ENCODE assay signal across 23 cellular contexts in the genomic region with DNA sequence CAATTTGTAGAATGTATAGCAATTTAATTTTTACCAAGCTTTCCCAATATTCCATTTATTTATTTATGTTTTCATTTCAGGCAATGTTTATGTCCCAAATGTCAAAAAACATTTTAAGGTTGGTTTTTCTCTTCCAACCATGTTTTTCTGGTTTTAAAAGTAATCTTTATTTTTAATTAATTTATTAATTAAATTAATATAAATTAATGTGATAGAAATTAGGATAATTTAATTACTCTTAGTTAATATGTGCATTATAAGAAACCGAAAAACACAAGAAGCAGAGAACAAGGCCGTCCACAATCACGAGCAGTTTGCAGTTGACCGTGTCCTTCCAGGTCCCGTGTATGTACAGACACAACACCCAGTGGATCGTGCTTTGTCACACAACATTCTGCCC. TPM values are rescaled to one million over a fixed set of nuclear protein-coding genes. Genes with fewer than 3 reads are reported as not detected.
A peak's percentile ranks its signal among the peaks of the same experiment; 100 is the strongest.
DNase-seq lines count a peak whose midpoint lies in the region; FAIRE-seq and TF ChIP-seq lines count a peak whose summit lies in the region.
"Had no signal": no experiment of that assay in that cellular context is flagged by ENCODE, and none has a peak within 500 bp of the region (broad histone marks: within the 10 kb centered on the region; RNA-seq: fewer than 3 reads in every experiment).

No MANE protein-coding gene starts in this region.

- H3K9me1 ChIP-seq in endothelial cell of umbilical vein (replicated peaks; ENCODE audit: control insufficient read depth, extremely low read depth, insufficient read depth, low read length), result no peaks in the 10 kb centered on the region

- in situ Hi-C loops in KBM-7 (cut with MboI; ENCODE audit: low pct_unique_long_range_greater_than_20kb, low sequenced_read_pairs), result no loop called here

- POLR2A ChIA-PET in endothelial cell of umbilical vein (lab: Charles Lee), result no interaction called here

- peak; percentile 41 for FAIRE-seq in G401.6 (lab: Jason Lieb, UNC)
- FAIRE-seq in endothelial cell of umbilical vein (lab: Jason Lieb, UNC), result peak; percentile 33
- FAIRE-seq: A549, GM12891, GM19239 had no signal

- no peaks in the 10 kb centered on the region for H3K9me3 ChIP-seq in endothelial cell of umbilical vein (replicated peaks; ENCODE audit: control insufficient read depth, insufficient read depth, low read length)
- H3K9me3 ChIP-seq in esophagus muscularis mucosa, result no peaks in the 10 kb centered on the region
- H3K9me3 ChIP-seq: A549, BE2C had no signal

- DNase-seq in endothelial cell of umbilical vein (ENCODE audit: low read depth, low spot score) (no peak), esophagus muscularis mucosa (ENCODE audit: extremely low spot score) (no peak), KBM-7 (no peak)
- DNase-seq in stimulated activated naive CD4-positive, alpha-beta T cell (lab: John Stamatoyannopoulos, UW), result no peak
- DNase-seq: 8988T; BE2C; C1 segment of cervical spinal cord; CD4-positive, alpha-beta memory T cell; CD4-positive, CD25-positive, alpha-beta regulatory T cell; CD8-positive, alpha-beta memory T cell; COR-L47; DMS 273 treated with DMSO at 0.1 percent for 48 hours; DMS153; DMS53; DMS79; DND-41; EL; GF-D8 had no signal

- H3K9ac ChIP-seq in endothelial cell of umbilical vein (replicated peaks; ENCODE audit: extremely low read depth, insufficient read depth, low read length), result no peak overlapping the region
- H3K9ac ChIP-seq: BLaER1 had no signal

- WGBS in esophagus muscularis mucosa, result 95% methylated on average over 6 of the region's 6 CpGs

- H3K4me1 ChIP-seq in endothelial cell of umbilical vein (ENCODE audit: control insufficient read depth, extremely low read depth, insufficient read depth, low read length), result no peaks in the 10 kb centered on the region
- no peaks in the 10 kb centered on the region for H3K4me1 ChIP-seq in esophagus muscularis mucosa
- H3K4me1 ChIP-seq: A549, BE2C had no signal

- H3K4me2 ChIP-seq in endothelial cell of umbilical vein (ENCODE audit: insufficient read depth, low read length), result no peak overlapping the region
- H3K4me2 ChIP-seq: A549, BLaER1 had no signal

- no peak for TF ChIP-seq EP300 in esophagus muscularis mucosa (IDR thresholded peaks at IDR 0.05)

- H3K4me3 ChIP-seq in endothelial cell of umbilical vein (replicated peaks in 1 of 3; ENCODE audit: insufficient read depth in 1 of 3, low read depth in 1 of 3, low read length in 3 of 3) (no peak overlapping the region), esophagus muscularis mucosa (no peak overlapping the region)
- H3K4me3 ChIP-seq: A549, BLaER1 had no signal

- no peaks in the 10 kb centered on the region for H3K36me3 ChIP-seq in endothelial cell of umbilical vein (ENCODE audit: control insufficient read depth in 2 of 2, extremely low read depth in 1 of 2, insufficient read depth in 2 of 2, low read length in 2 of 2)
- H3K36me3 ChIP-seq in esophagus muscularis mucosa, result no peaks in the 10 kb centered on the region
- H3K36me3 ChIP-seq: BE2C, BLaER1 had no signal

- H4K20me1 ChIP-seq in endothelial cell of umbilical vein (replicated peaks; ENCODE audit: control insufficient read depth, extremely low read depth, insufficient read depth, low read length), result no peaks in the 10 kb centered on the region
- H4K20me1 ChIP-seq: BLaER1 had no signal

- H3K79me2 ChIP-seq in endothelial cell of umbilical vein (ENCODE audit: control insufficient read depth, insufficient read depth, low read length), result no peaks in the 10 kb centered on the region

- peaks cover 0 to 6% of the 10 kb centered on the region in 2 experiments for H3K27me3 ChIP-seq in endothelial cell of umbilical vein (ENCODE audit: control insufficient read depth in 2 of 2, insufficient read depth in 2 of 2, low read length in 2 of 2)
- H3K27me3 ChIP-seq in esophagus muscularis mucosa, result no peaks in the 10 kb centered on the region
- H3K27me3 ChIP-seq: BE2C, BLaER1 had no signal

- TF ChIP-seq CTCF in endothelial cell of umbilical vein (IDR thresholded peaks at IDR 0.05; ENCODE audit: extremely low read depth in 1 of 2, insufficient read depth in 1 of 2, low read depth in 1 of 2, low read length in 2 of 2), result no peak
- TF ChIP-seq CTCF in esophagus muscularis mucosa (IDR thresholded peaks at IDR 0.05), result no peak

- H2AFZ ChIP-seq in endothelial cell of umbilical vein (ENCODE audit: low read depth, low read length), result no peak overlapping the region

- intact Hi-C loops in endothelial cell of umbilical vein (cut with micrococcal nuclease), result no loop called here
- intact Hi-C loops in esophagus muscularis mucosa (cut with DNase I), result no loop called here

- BruUV-seq in endothelial cell of umbilical vein (replicated peaks; lab: Mats Ljungman, UMichigan), result no TSS peak

- TF ChIP-seq POLR2A in endothelial cell of umbilical vein (IDR thresholded peaks at IDR 0.05; ENCODE audit: low read depth, low read length), result no peak
- TF ChIP-seq POLR2A in esophagus muscularis mucosa (IDR thresholded peaks at IDR 0.05; ENCODE audit: low read depth), result no peak

- dilution Hi-C loops in endothelial cell of umbilical vein (cut with MboI; ENCODE audit: extremely low pct_ligation_motif_present, low sequenced_read_pairs), result no loop called here

- CTCF ChIA-PET in endothelial cell of umbilical vein (lab: Charles Lee), result no interaction called here

- H3K27ac ChIP-seq in endothelial cell of umbilical vein (ENCODE audit: insufficient read depth, low read depth, low read length) (no peak overlapping the region), esophagus muscularis mucosa (replicated peaks in 1 of 4) (no peak overlapping the region)
- H3K27ac ChIP-seq: A549, BLaER1 had no signal

TF ChIP-seq in endothelial cell of umbilical vein, 7 proteins besides CTCF, POLR2A, EP300 and RAD21:
- TF ChIP-seq FOS (IDR thresholded peaks at IDR 0.05; ENCODE audit: borderline replicate concordance, insufficient read depth, low read length) (no peak), JUN (IDR thresholded peaks at IDR 0.05; ENCODE audit: borderline replicate concordance, insufficient read depth, insufficient read length, low read depth) (no peak), POLR2AphosphoS5 (IDR thresholded peaks at IDR 0.05; ENCODE audit: insufficient read depth, low read depth, low read length) (no peak), MYC (IDR thresholded peaks at IDR 0.05; ENCODE audit: low read depth, low read length) (no peak), GATA2 (IDR thresholded peaks at IDR 0.05; ENCODE audit: insufficient read depth, insufficient read length, low read depth, low read length) (no peak), EZH2 (IDR thresholded peaks at IDR 0.05; ENCODE audit: borderline replicate concordance, low read depth, low read length, severe bottlenecking) (no peak)
- TF ChIP-seq, protein P1, sequence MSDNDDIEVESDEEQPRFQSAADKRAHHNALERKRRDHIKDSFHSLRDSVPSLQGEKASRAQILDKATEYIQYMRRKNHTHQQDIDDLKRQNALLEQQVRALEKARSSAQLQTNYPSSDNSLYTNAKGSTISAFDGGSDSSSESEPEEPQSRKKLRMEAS (IDR thresholded peaks at IDR 0.05; ENCODE audit: insufficient read depth, insufficient read length), result no peak

RNA-seq across cellular contexts. Expression of gene FBXO45, which starts 34.2 kb away (rescaled TPM):
- total RNA-seq in endothelial cell of umbilical vein, result 12.4 and 13.4 TPM in 2 replicates
- polyA plus RNA-seq in endothelial cell of umbilical vein, result 2.0 and 3.5 TPM in 2 replicates
- 4.8 and 5.3 TPM in 2 replicates for polyA plus RNA-seq in endothelial cell of umbilical vein (2011; cell fraction: cytosol; rRNA removed)
- 1.7 and 3.0 TPM in 2 replicates for polyA plus RNA-seq in endothelial cell of umbilical vein (2011; cell fraction: nucleus; rRNA removed)
- polyA plus RNA-seq in endothelial cell of umbilical vein (2012), result 9.8 and 15.9 TPM in 2 replicates
- polyA minus RNA-seq in endothelial cell of umbilical vein, result 5.1 and 5.6 TPM in 2 replicates
- 14.1 TPM for polyA minus RNA-seq in endothelial cell of umbilical vein (2011; cell fraction: cytosol; rRNA and poly(A)+ RNA removed)
- 1.7 and 2.6 TPM in 2 replicates for polyA minus RNA-seq in endothelial cell of umbilical vein (2011; cell fraction: nucleus; rRNA and poly(A)+ RNA removed)
- 10 to 100 TPM in 2 of 4 donors, 1 to 10 TPM in 2; 9.0 to 14.7 (median 9.8) TPM for total RNA-seq in esophagus muscularis mucosa

RNA-seq across cellular contexts. Expression of gene WDR53, which starts 34.3 kb away (rescaled TPM):
- total RNA-seq in endothelial cell of umbilical vein (13.0 and 15.3 TPM in 2 replicates), esophagus muscularis mucosa (1 to 10 TPM; 3.8 to 8.7 (median 5.6) TPM)
- 4.8 and 5.2 TPM in 2 replicates for polyA plus RNA-seq in endothelial cell of umbilical vein
- polyA plus RNA-seq in endothelial cell of umbilical vein (2011; cell fraction: cytosol; rRNA removed), result 8.8 and 11.3 TPM in 2 replicates
- polyA plus RNA-seq in endothelial cell of umbilical vein (2011; cell fraction: nucleus; rRNA removed), result 5.5 and 6.4 TPM in 2 replicates
- polyA plus RNA-seq in endothelial cell of umbilical vein (2012), result 10.6 and 19.3 TPM in 2 replicates
- 8.2 and 9.1 TPM in 2 replicates for polyA minus RNA-seq in endothelial cell of umbilical vein
- 6.0 TPM for polyA minus RNA-seq in endothelial cell of umbilical vein (2011; cell fraction: cytosol; rRNA and poly(A)+ RNA removed)
- 1.7 and 4.7 TPM in 2 replicates for polyA minus RNA-seq in endothelial cell of umbilical vein (2011; cell fraction: nucleus; rRNA and poly(A)+ RNA removed)

RNA-seq across cellular contexts. Expression of gene NRROS, which starts 36.8 kb away (rescaled TPM):
- total RNA-seq in endothelial cell of umbilical vein (14.4 and 15.6 TPM in 2 replicates), esophagus muscularis mucosa (1 to 10 TPM; 6.2 to 8.5 (median 7.3) TPM)
- polyA plus RNA-seq in endothelial cell of umbilical vein, result 8.1 and 8.7 TPM in 2 replicates
- polyA plus RNA-seq in endothelial cell of umbilical vein (2011; cell fraction: cytosol; rRNA removed), result 4.2 and 5.0 TPM in 2 replicates
- polyA plus RNA-seq in endothelial cell of umbilical vein (2011; cell fraction: nucleus; rRNA removed), result 2.7 and 3.6 TPM in 2 replicates
- 3.5 and 5.6 TPM in 2 replicates for polyA plus RNA-seq in endothelial cell of umbilical vein (2012)
- 3.2 and 3.9 TPM in 2 replicates for polyA minus RNA-seq in endothelial cell of umbilical vein
- not detected for polyA minus RNA-seq in endothelial cell of umbilical vein (2011; cell fraction: cytosol; rRNA and poly(A)+ RNA removed)
- 1.1 and 2.4 TPM in 2 replicates for polyA minus RNA-seq in endothelial cell of umbilical vein (2011; cell fraction: nucleus; rRNA and poly(A)+ RNA removed)
- polyA plus RNA-seq: A549 had no signal
